Comparison of ENCODE assay signal across 32 cellular contexts in the genomic region with DNA sequence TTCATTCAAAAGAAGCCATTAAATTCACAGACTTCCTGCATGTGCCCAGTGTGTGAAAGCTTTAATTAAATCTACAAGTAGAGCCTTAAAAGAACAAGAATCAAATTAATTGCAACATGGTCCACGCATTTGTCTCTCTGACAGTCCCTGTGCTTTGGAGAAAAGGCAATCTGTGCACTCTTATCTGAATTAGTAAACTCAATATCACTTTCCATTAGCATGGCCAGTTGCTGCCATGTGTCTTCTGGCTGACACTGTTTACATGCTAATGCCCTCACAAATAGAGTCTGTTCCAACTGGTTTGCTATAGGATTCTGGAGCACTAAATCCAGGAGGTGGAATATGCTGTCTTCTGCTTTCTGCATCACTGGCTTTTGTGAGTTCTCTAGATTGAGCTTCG.
DNase-seq lines count a peak whose midpoint lies in the region; ATAC-seq, FAIRE-seq and TF ChIP-seq lines count a peak whose summit lies in the region.
"Had no signal": no experiment of that assay in that cellular context is flagged by ENCODE, and none has a peak within 500 bp of the region (broad histone marks: within the 10 kb centered on the region; RNA-seq: fewer than 3 reads in every experiment).

No MANE protein-coding gene starts in this region.

- H4K20me1 ChIP-seq in H1 (replicated peaks in 1 of 2; ENCODE audit: control insufficient read depth in 1 of 2, insufficient read depth in 2 of 2, low read length in 2 of 2): no peaks in the 10 kb centered on the region
- H4K20me1 ChIP-seq: BLaER1 treated with 17β-estradiol and CSF1 and Interleukin-3, amounts not matched to agents 10 nM and 100 nM had no signal

- no peaks in the 10 kb centered on the region for H3K27me3 ChIP-seq in left ventricle myocardium inferior (ENCODE audit: low read depth)
- H3K27me3 ChIP-seq in right cardiac atrium (ENCODE audit: control insufficient read depth, insufficient read depth): no peaks in the 10 kb centered on the region
- no peaks in the 10 kb centered on the region for H3K27me3 ChIP-seq in H1 (replicated peaks in 1 of 4; ENCODE audit: control insufficient read depth in 3 of 4, extremely low read depth in 1 of 4, insufficient read depth in 3 of 4, low read length in 3 of 4)
- H3K27me3 ChIP-seq in testis: no peaks in the 10 kb centered on the region
- no peaks in the 10 kb centered on the region for H3K27me3 ChIP-seq in prostate gland (replicated peaks; ENCODE audit: insufficient read depth)
- H3K27me3 ChIP-seq: BLaER1 treated with 17β-estradiol and CSF1 and Interleukin-3, amounts not matched to agents 10 nM and 100 nM had no signal

- intact Hi-C loops in left ventricle myocardium inferior (cut with micrococcal nuclease) (no loop called here), right cardiac atrium (cut with DNase I) (loop anchor here in 1 of 4 donors (10.0 kb wide), 1 partner anchor 50 kb away; no protein-coding TSS in a partner anchor), testis (cut with DNase I; ENCODE audit: low total_unique reads) (no loop called here), prostate gland (cut with DNase I) (no loop called here)

- peak; percentile 42 for FAIRE-seq in H1 (lab: Jason Lieb, UNC)
- FAIRE-seq: A204.1, GM12878 had no signal

- H3K14ac ChIP-seq in H1 (ENCODE audit: insufficient read length): no peak overlapping the region

- no peak overlapping the region for H3K4me3 ChIP-seq in left ventricle myocardium inferior
- H3K4me3 ChIP-seq in right cardiac atrium (ENCODE audit: low read length): no peak overlapping the region
- no peak overlapping the region for H3K4me3 ChIP-seq in H1 (ENCODE audit: extremely low read depth in 1 of 4, insufficient read depth in 2 of 4, low read depth in 3 of 4, low read length in 4 of 4)
- H3K4me3 ChIP-seq in testis: no peak overlapping the region
- no peak overlapping the region for H3K4me3 ChIP-seq in prostate gland
- H3K4me3 ChIP-seq: BLaER1 treated with 17β-estradiol and CSF1 and Interleukin-3, amounts not matched to agents 10 nM and 100 nM; GM12878; PC-9; SK-N-MC had no signal

- no peak for TF ChIP-seq EP300 in H1 (IDR thresholded peaks at IDR 0.05; ENCODE audit: borderline replicate concordance in 1 of 2, low read depth in 2 of 2, low read length in 2 of 2)

- H3K56ac ChIP-seq in H1 (replicated peaks; ENCODE audit: insufficient read length, low read depth, low read length): no peak overlapping the region

- no peak for TF ChIP-seq RAD21 in H1 (IDR thresholded peaks at IDR 0.05 in 1 of 2, conservative IDR thresholded peaks at IDR 0.05 in 1 of 2; ENCODE audit: low read depth in 2 of 2, low read length in 2 of 2)

- no peak for ATAC-seq in right cardiac atrium
- ATAC-seq: GM12878, HCT116 had no signal

- H3K4ac ChIP-seq in H1 (replicated peaks; ENCODE audit: insufficient read length, low read depth, low read length): no peak overlapping the region

- H2BK15ac ChIP-seq in H1 (ENCODE audit: low read length): no peak overlapping the region

- no peak overlapping the region for H2BK120ac ChIP-seq in H1 (replicated peaks; ENCODE audit: low read depth, low read length)

- H2BK12ac ChIP-seq in H1 (ENCODE audit: low read depth, low read length): no peak overlapping the region

- no peaks in the 10 kb centered on the region for H3K79me2 ChIP-seq in H1 (ENCODE audit: control insufficient read depth in 1 of 2, insufficient read depth in 2 of 2, low read length in 2 of 2)

- WGBS in right cardiac atrium: 96% methylated on average over 2 of the region's 2 CpGs
- WGBS in H1 (ENCODE audit: extremely low coverage in 1 of 2, insufficient coverage in 1 of 2, insufficient read length in 1 of 2, insufficient replicate concordance in 2 of 2, low coverage in 1 of 2, low lambda C conversion rate in 2 of 2, missing lambda C conversion rate in 1 of 2), 2 experiments: 79% methylated on average over 2 of the region's 2 CpGs; no CpG with 5 or more reads in 1 of the 2 experiments
- WGBS in testis, 2 donors: 82 to 95% methylated on average over 2 of the region's 2 CpGs
- 97% methylated on average over 2 of the region's 2 CpGs for WGBS in prostate gland

- H4K8ac ChIP-seq in H1 (ENCODE audit: extremely low read depth, insufficient read depth, low read length): no peak overlapping the region

- H3K4me1 ChIP-seq in left ventricle myocardium inferior: peaks cover 39% of the 10 kb centered on the region
- peaks cover 4% of the 10 kb centered on the region for H3K4me1 ChIP-seq in right cardiac atrium (ENCODE audit: control insufficient read depth, insufficient read depth, low read length)
- no peaks in the 10 kb centered on the region for H3K4me1 ChIP-seq in H1 (replicated peaks in 1 of 4; ENCODE audit: control insufficient read depth in 3 of 4, insufficient read depth in 4 of 4, low read length in 3 of 4)
- H3K4me1 ChIP-seq in testis: peaks cover 18% of the 10 kb centered on the region
- H3K4me1 ChIP-seq in prostate gland (replicated peaks): no peaks in the 10 kb centered on the region
- H3K4me1 ChIP-seq: BLaER1 treated with 17β-estradiol and CSF1 and Interleukin-3, amounts not matched to agents 10 nM and 100 nM had no signal

- no peak overlapping the region for H2AK5ac ChIP-seq in H1 (ENCODE audit: low read depth, low read length)

- no peaks in the 10 kb centered on the region for H3K23me2 ChIP-seq in H1 (ENCODE audit: low read depth, low read length)

- no peak overlapping the region for H4K91ac ChIP-seq in H1 (replicated peaks; ENCODE audit: insufficient read length, low read length)

- H3K9me3 ChIP-seq in left ventricle myocardium inferior (replicated peaks): no peaks in the 10 kb centered on the region
- no peaks in the 10 kb centered on the region for H3K9me3 ChIP-seq in right cardiac atrium (ENCODE audit: control insufficient read depth, low read length)
- no peaks in the 10 kb centered on the region; a peak in 1 of 4 replicates for H3K9me3 ChIP-seq in H1 (ENCODE audit: insufficient read depth in 2 of 2, low read depth in 1 of 2, low read length in 1 of 2)
- no peaks in the 10 kb centered on the region for H3K9me3 ChIP-seq in testis
- no peaks in the 10 kb centered on the region for H3K9me3 ChIP-seq in prostate gland

- no peak overlapping the region for H4K5ac ChIP-seq in H1 (ENCODE audit: insufficient read length, low read depth, low read length)

- no peak overlapping the region for H3K23ac ChIP-seq in H1 (ENCODE audit: insufficient read length)

- CTCF ChIA-PET in H1 (lab: Charles Lee; ENCODE audit: partially characterized antibody): interaction anchor here (1.0 to 1.3 kb wide), 2 partner anchors 22 to 70 kb away, joined by 3 read pairs; no protein-coding TSS in a partner anchor

- H3K79me1 ChIP-seq in H1 (ENCODE audit: low read depth, low read length): no peaks in the 10 kb centered on the region

- no peak overlapping the region for H2BK5ac ChIP-seq in H1 (ENCODE audit: low read depth, low read length)

- POLR2A ChIA-PET in H1 (lab: Charles Lee; ENCODE audit: partially characterized antibody): no interaction called here

- H3K18ac ChIP-seq in H1 (ENCODE audit: extremely low read depth, low read length): no peak overlapping the region

- H2BK20ac ChIP-seq in H1 (ENCODE audit: low read length): no peak overlapping the region

- DNase-seq in left ventricle myocardium inferior (no peak), right cardiac atrium (no peak), SK-N-DZ (ENCODE audit: low spot score) (peak; percentile 67), H1 (ENCODE audit: low read depth in 1 of 2, low spot score in 2 of 2) (no peak), testis (no peak), midbrain (lab: John Stamatoyannopoulos, UW) (no peak), prostate gland (ENCODE audit: low spot score) (no peak)
- DNase-seq in stimulated activated CD4-positive, alpha-beta T cell treated with anti-CD3 and anti-CD28 coated beads, Interleukin-4, amount 100 ng/mL, for 1 hour: no peak
- DNase-seq: CD4-positive, alpha-beta T cell; DMS79; EL; GDM1; IMR-90; MM.1S; NCI-H1048; NCI-H1436; NCI-H187; NCI-H2081 treated with DMSO at 0.1 percent for 48 hours; NCI-H2171 treated with DMSO at 0.1 percent for 48 hours; NCI-H345; NCI-H510A treated with DMSO at 0.1 percent for 48 hours; NCI-H748 treated with DMSO at 0.1 percent for 48 hours; NK-92 treated with Interleukin-12 subunit alpha and Interleukin-12 subunit beta, amount 100 ng/mL, for 24 hours; PC-9; Right ventricle myocardium superior; RPMI8226 had no signal

- no peak overlapping the region for H3K4me2 ChIP-seq in H1 (ENCODE audit: insufficient read depth in 1 of 2, low read depth in 2 of 2, low read length in 2 of 2)
- H3K4me2 ChIP-seq: BLaER1 treated with 17β-estradiol and CSF1 and Interleukin-3, amounts not matched to agents 10 nM and 100 nM; KMS-11; PC-9 had no signal

- H3K36me3 ChIP-seq in left ventricle myocardium inferior (peaks cover 3% of the 10 kb centered on the region), H1 (ENCODE audit: control insufficient read depth in 2 of 4, insufficient read depth in 4 of 4, low read length in 3 of 4) (no peaks in the 10 kb centered on the region), testis (ENCODE audit: low read depth, missing control alignments) (no peaks in the 10 kb centered on the region), prostate gland (no peaks in the 10 kb centered on the region)
- H3K36me3 ChIP-seq: BLaER1 treated with 17β-estradiol and CSF1 and Interleukin-3, amounts not matched to agents 10 nM and 100 nM had no signal

- peak overlapping the region; percentile 6 for H3K27ac ChIP-seq in left ventricle myocardium inferior (replicated peaks)
- H3K27ac ChIP-seq in right cardiac atrium (ENCODE audit: low read length): no peak overlapping the region
- H3K27ac ChIP-seq in H1 (ENCODE audit: low read depth, low read length): no peak overlapping the region
- peak overlapping the region; percentile 57 to 82 for H3K27ac ChIP-seq in testis
- no peak overlapping the region for H3K27ac ChIP-seq in prostate gland
- H3K27ac ChIP-seq: BLaER1 treated with 17β-estradiol and CSF1 and Interleukin-3, amounts not matched to agents 10 nM and 100 nM; KMS-11; PC-9; SK-N-MC had no signal

- no peak for TF ChIP-seq CTCF in left ventricle myocardium inferior (IDR thresholded peaks at IDR 0.05; ENCODE audit: borderline replicate concordance)
- TF ChIP-seq CTCF in H1 (IDR thresholded peaks at IDR 0.05; ENCODE audit: control extremely low read depth in 1 of 3, insufficient read depth in 1 of 3, low read depth in 1 of 3, low read length in 3 of 3): no peak
- no peak for TF ChIP-seq CTCF in testis (IDR thresholded peaks at IDR 0.05)
- TF ChIP-seq CTCF in prostate gland (IDR thresholded peaks at IDR 0.05): no peak

- no peak overlapping the region for H3K9ac ChIP-seq in H1 (replicated peaks in 1 of 4; ENCODE audit: extremely low read depth in 1 of 4, low read depth in 3 of 4, low read length in 3 of 4)
- H3K9ac ChIP-seq: BLaER1 treated with 17β-estradiol and CSF1 and Interleukin-3, amounts not matched to agents 10 nM and 100 nM; KMS-11 had no signal

- TF ChIP-seq POLR2A in H1 (IDR thresholded peaks at IDR 0.05; ENCODE audit: control extremely low read depth in 1 of 2, low read depth in 2 of 2, low read length in 2 of 2) (no peak), testis (IDR thresholded peaks at IDR 0.05) (no peak), prostate gland (IDR thresholded peaks at IDR 0.05) (no peak)

- H2AFZ ChIP-seq in H1 (ENCODE audit: low read length): no peak overlapping the region
- H2AFZ ChIP-seq: PC-9 had no signal

TF ChIP-seq in H1, 55 proteins besides CTCF, POLR2A, EP300 and RAD21 (continues in another document):
- TF ChIP-seq MAFK (IDR thresholded peaks at IDR 0.05; ENCODE audit: low read depth, low read length) (no peak), CHD1 (IDR thresholded peaks at IDR 0.05; ENCODE audit: low read depth, low read length) (no peak)

Comparison
In these comparisons a context has a peak if more than half of its experiments do, and no peak if none do; other contexts are left out.
1. H3K27ac ChIP-seq: peak in left ventricle myocardium inferior (single experiment) and testis (2 of 2); none in right cardiac atrium (single experiment), H1 (single experiment) and prostate gland (0 of 2).